In genomic region chr4:175807596-175807995, GRCh38 we compare ENCODE assay signal across 1 cellular context.
TF ChIP-seq lines count a peak whose summit lies in the region.

No MANE protein-coding gene starts in this region.

TF ChIP-seq in H1, 55 proteins besides CTCF, POLR2A, EP300 and RAD21 (continued from another document):
- TF ChIP-seq CHD7 (IDR thresholded peaks at IDR 0.05; ENCODE audit: insufficient replicate concordance, low read length) = no peak
- no peak for TF ChIP-seq MAX (IDR thresholded peaks at IDR 0.05)
- no peak for TF ChIP-seq HDAC6 (IDR thresholded peaks at IDR 0.05; ENCODE audit: low read depth, low read length)
- no peak for TF ChIP-seq HDAC2 (IDR thresholded peaks at IDR 0.05; ENCODE audit: borderline replicate concordance in 1 of 2, low read depth in 2 of 2, low read length in 2 of 2)
- no peak for TF ChIP-seq YY1 (IDR thresholded peaks at IDR 0.05; ENCODE audit: low read depth, low read length)
- TF ChIP-seq TBP (IDR thresholded peaks at IDR 0.05; ENCODE audit: low read depth, low read length) = no peak
